ENCODE assay signal across 24 cellular contexts in genomic region chr2:37858725-37859267, GRCh38.
DNase-seq lines count a peak whose midpoint lies in the region; ATAC-seq and TF ChIP-seq lines count a peak whose summit lies in the region.
"Had no signal": no experiment of that assay in that cellular context is flagged by ENCODE, and none has a peak within 500 bp of the region (broad histone marks: within the 10 kb centered on the region; RNA-seq: fewer than 3 reads in every experiment).

No MANE protein-coding gene starts in this region.

- H3K4me1 ChIP-seq in esophagus (ENCODE audit: control insufficient read depth in 2 of 2, insufficient read depth in 2 of 2, low read length in 1 of 2): peaks cover 0 to 8% of the 10 kb centered on the region in 2 donors
- peaks cover 32% of the 10 kb centered on the region for H3K4me1 ChIP-seq in osteoblast (ENCODE audit: insufficient read depth, low read length)
- H3K4me1 ChIP-seq in vagina: peaks cover 30% of the 10 kb centered on the region
- H3K4me1 ChIP-seq in testis: peaks cover 8% of the 10 kb centered on the region
- H3K4me1 ChIP-seq: right lobe of liver had no signal

- H3K27me3 ChIP-seq in esophagus (ENCODE audit: control insufficient read depth in 1 of 2, insufficient read depth in 2 of 2, low read length in 2 of 2) (no peaks in the 10 kb centered on the region), osteoblast (ENCODE audit: insufficient read depth, low read length) (no peaks in the 10 kb centered on the region), vagina (no peaks in the 10 kb centered on the region), testis (no peaks in the 10 kb centered on the region)
- H3K27me3 ChIP-seq: right lobe of liver had no signal

- H3K27me3 Mint-ChIP-seq in stimulated activated naive CD8-positive, alpha-beta T cell treated with anti-CD3 and anti-CD28 coated beads, Interleukin-15, amount 100 ng/mL, for 72 hours: peaks cover 50% of the 10 kb centered on the region

- H3K4me1 Mint-ChIP-seq in stimulated activated naive CD8-positive, alpha-beta T cell treated with anti-CD3 and anti-CD28 coated beads, Interleukin-15, amount 100 ng/mL, for 72 hours: peaks cover 30% of the 10 kb centered on the region
- H3K4me1 Mint-ChIP-seq: activated CD4-positive, alpha-beta T cell treated with anti-CD3 and anti-CD28 coated beads, Interleukin-2, amount 10 ng/mL, durations not matched to agents 7 days and 5 days had no signal

- DNase-seq in stimulated activated naive CD8-positive, alpha-beta T cell treated with anti-CD3 and anti-CD28 coated beads, Interleukin-15, Interleukin-2, amounts not matched to agents 100 U/mL and 50 U/mL, for 24 hours: no peak
- no peak for DNase-seq in stimulated activated naive CD8-positive, alpha-beta T cell treated with anti-CD3 and anti-CD28 coated beads, Interleukin-15, amount 100 ng/mL, for 72 hours
- DNase-seq in osteoblast (ENCODE audit: insufficient read length, low spot score, missing footprints) (no peak), vagina (ENCODE audit: extremely low spot score in 2 of 2) (no peak), testis (no peak), GM03348 (ENCODE audit: low spot score) (no peak)
- DNase-seq: activated CD4-positive, alpha-beta T cell treated with anti-CD3 and anti-CD28 coated beads, Interleukin-2, amount 10 ng/mL, durations not matched to agents 7 days and 5 days; activated naive CD4-positive, alpha-beta T cell; anterior cingulate cortex; CD8-positive, alpha-beta T cell; DMS79; effector CD8-positive, alpha-beta T cell; NCI-H1694 treated with DMSO at 0.1 percent for 48 hours; NCI-H748 treated with DMSO at 0.1 percent for 48 hours; occipital lobe; OCI-M1; right lobe of liver; SIG-M5 had no signal

- H3K27ac Mint-ChIP-seq in stimulated activated naive CD8-positive, alpha-beta T cell treated with anti-CD3 and anti-CD28 coated beads, Interleukin-15, amount 100 ng/mL, for 72 hours: no peak overlapping the region
- H3K27ac Mint-ChIP-seq: activated CD4-positive, alpha-beta T cell treated with anti-CD3 and anti-CD28 coated beads, Interleukin-2, amount 10 ng/mL, durations not matched to agents 7 days and 5 days; CD8-positive, alpha-beta T cell; stimulated activated memory B cell treated with anti-CD40 and anti-IgM and Interleukin-4, amounts not matched to agents 10 μg/mL and 1 μg/mL and 100 μg/mL, for 72 hours; T-helper 1 cell treated with Interleukin-12 subunit alpha and Interleukin-12 subunit beta and Interleukin-4 antibody, amounts not matched to agents 30 μg/mL and 1 μg/mL, for 36 hours had no signal

- H3K79me2 ChIP-seq in osteoblast (ENCODE audit: insufficient read depth, low read length): no peaks in the 10 kb centered on the region

- peaks cover 0 to 8% of the 10 kb centered on the region in 2 donors for H3K9me3 ChIP-seq in esophagus (ENCODE audit: control insufficient read depth in 2 of 2, insufficient read depth in 1 of 2, low read depth in 1 of 2, low read length in 1 of 2)
- no peaks in the 10 kb centered on the region for H3K9me3 ChIP-seq in osteoblast (ENCODE audit: low read depth, low read length)
- no peaks in the 10 kb centered on the region for H3K9me3 ChIP-seq in vagina
- H3K9me3 ChIP-seq in testis: no peaks in the 10 kb centered on the region
- H3K9me3 ChIP-seq: right lobe of liver had no signal

- peak overlapping the region; percentile 40 to 48 for H3K27ac ChIP-seq in esophagus (ENCODE audit: low read depth in 2 of 2, low read length in 1 of 2)
- H3K27ac ChIP-seq in osteoblast (ENCODE audit: low read depth, low read length): peak overlapping the region; percentile 62
- peak overlapping the region; percentile 27 for H3K27ac ChIP-seq in vagina
- no peak overlapping the region for H3K27ac ChIP-seq in testis
- H3K27ac ChIP-seq: right lobe of liver had no signal

- no peak overlapping the region for H3K4me3 Mint-ChIP-seq in stimulated activated naive CD8-positive, alpha-beta T cell treated with anti-CD3 and anti-CD28 coated beads, Interleukin-15, amount 100 ng/mL, for 72 hours
- H3K4me3 Mint-ChIP-seq: activated CD4-positive, alpha-beta T cell treated with anti-CD3 and anti-CD28 coated beads, Interleukin-2, amount 10 ng/mL, durations not matched to agents 7 days and 5 days; CD8-positive, alpha-beta T cell; stimulated activated memory B cell treated with anti-CD40 and anti-IgM and Interleukin-4, amounts not matched to agents 10 μg/mL and 1 μg/mL and 100 μg/mL, for 72 hours; T-helper 1 cell treated with Interleukin-12 subunit alpha and Interleukin-12 subunit beta and Interleukin-4 antibody, amounts not matched to agents 30 μg/mL and 1 μg/mL, for 36 hours; type B pancreatic cell had no signal

- H3K9me3 Mint-ChIP-seq in stimulated activated naive CD8-positive, alpha-beta T cell treated with anti-CD3 and anti-CD28 coated beads, Interleukin-15, amount 100 ng/mL, for 72 hours: no peaks in the 10 kb centered on the region
- H3K9me3 Mint-ChIP-seq: T-helper 1 cell treated with Interleukin-12 subunit alpha and Interleukin-12 subunit beta and Interleukin-4 antibody, amounts not matched to agents 30 μg/mL and 1 μg/mL, for 36 hours had no signal

- ATAC-seq in stimulated activated naive CD8-positive, alpha-beta T cell treated with anti-CD3 and anti-CD28 coated beads, Interleukin-15, Interleukin-2, amounts not matched to agents 100 U/mL and 50 U/mL, for 24 hours: peak; percentile 34
- ATAC-seq in stimulated activated naive CD8-positive, alpha-beta T cell treated with anti-CD3 and anti-CD28 coated beads, Interleukin-15, amount 100 ng/mL, for 72 hours: no peak
- no peak for ATAC-seq in GM19023 (IDR thresholded peaks at IDR 0.05; ENCODE audit: unreplicated experiment)
- ATAC-seq: CD8-positive, alpha-beta T cell; esophagus mucosa; stimulated activated memory B cell treated with anti-CD40 and anti-IgM and Interleukin-4, amounts not matched to agents 10 μg/mL and 1 μg/mL and 100 μg/mL, for 72 hours had no signal

- H4K20me1 ChIP-seq in osteoblast (ENCODE audit: insufficient read depth, low read length): no peaks in the 10 kb centered on the region

- TF ChIP-seq CTCF in osteoblast (IDR thresholded peaks at IDR 0.05; ENCODE audit: extremely low read depth, low read depth, low read length) (no peak), vagina (IDR thresholded peaks at IDR 0.05) (no peak), testis (IDR thresholded peaks at IDR 0.05) (no peak)

- intact Hi-C loops in vagina (cut with DNase I): no loop called here
- intact Hi-C loops in testis (cut with DNase I; ENCODE audit: low total_unique reads): no loop called here

- WGBS in esophagus, 2 donors: 67 to 70% methylated on average over 5 of the region's 5 CpGs
- 79 to 94% methylated on average over 3 to 5 of the region's 5 CpGs for WGBS in testis, 2 donors

- peak overlapping the region; percentile 69 for H2AFZ ChIP-seq in osteoblast (ENCODE audit: low read length)

- TF ChIP-seq POLR2A in vagina (IDR thresholded peaks at IDR 0.05) (no peak), testis (IDR thresholded peaks at IDR 0.05) (no peak)

- no peak overlapping the region for H3K4me3 ChIP-seq in esophagus (ENCODE audit: low read depth in 1 of 2, low read length in 2 of 2)
- H3K4me3 ChIP-seq in osteoblast (ENCODE audit: insufficient read depth, low read length): no peak overlapping the region
- no peak overlapping the region for H3K4me3 ChIP-seq in vagina
- no peak overlapping the region for H3K4me3 ChIP-seq in testis
- H3K4me3 ChIP-seq: right lobe of liver had no signal

- no peaks in the 10 kb centered on the region for H3K36me3 ChIP-seq in esophagus (ENCODE audit: control insufficient read depth in 2 of 2, insufficient read depth in 2 of 2, low read length in 1 of 2)
- no peaks in the 10 kb centered on the region for H3K36me3 ChIP-seq in osteoblast (ENCODE audit: insufficient read depth, low read length)
- no peaks in the 10 kb centered on the region for H3K36me3 ChIP-seq in vagina
- H3K36me3 ChIP-seq in testis (ENCODE audit: low read depth, missing control alignments): no peaks in the 10 kb centered on the region
- H3K36me3 ChIP-seq: right lobe of liver had no signal

- peak overlapping the region; percentile 62 for H3K4me2 ChIP-seq in osteoblast (ENCODE audit: insufficient read depth, low read length)

Comparison
In these comparisons a context has a peak if more than half of its experiments do, and no peak if none do; other contexts are left out.
1. H3K27ac ChIP-seq: peak in esophagus (2 of 2), osteoblast (single experiment) and vagina (single experiment); none in testis (0 of 2).